ENCODE assay signal across 1 cellular context in genomic region chr2:46030330-46030729, GRCh38.
TF ChIP-seq lines count a peak whose summit lies in the region.

No MANE protein-coding gene starts in this region.

TF ChIP-seq in SK-N-SH, 30 proteins besides CTCF, POLR2A, EP300 and RAD21 (continued from another document):
- TF ChIP-seq, protein P1, sequence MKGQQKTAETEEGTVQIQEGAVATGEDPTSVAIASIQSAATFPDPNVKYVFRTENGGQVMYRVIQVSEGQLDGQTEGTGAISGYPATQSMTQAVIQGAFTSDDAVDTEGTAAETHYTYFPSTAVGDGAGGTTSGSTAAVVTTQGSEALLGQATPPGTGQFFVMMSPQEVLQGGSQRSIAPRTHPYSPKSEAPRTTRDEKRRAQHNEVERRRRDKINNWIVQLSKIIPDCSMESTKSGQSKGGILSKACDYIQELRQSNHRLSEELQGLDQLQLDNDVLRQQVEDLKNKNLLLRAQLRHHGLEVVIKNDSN (IDR thresholded peaks at IDR 0.05; ENCODE audit: borderline replicate concordance, low read depth), result no peak
- TF ChIP-seq PBX3 (IDR thresholded peaks at IDR 0.05) (no peak), NRF1 (IDR thresholded peaks at IDR 0.05; ENCODE audit: low read depth, low read length) (no peak), MEF2A (IDR thresholded peaks at IDR 0.05; ENCODE audit: borderline replicate concordance, low read depth) (no peak)
